ENCODE assay signal across 10 cellular contexts in genomic region chr11:43738600-43739409, GRCh38. TPM values are rescaled to one million over a fixed set of nuclear protein-coding genes. Genes with fewer than 3 reads are reported as not detected.
DNase-seq lines count a peak whose midpoint lies in the region; ATAC-seq and TF ChIP-seq lines count a peak whose summit lies in the region.
"Had no signal": no experiment of that assay in that cellular context is flagged by ENCODE, and none has a peak within 500 bp of the region (broad histone marks: within the 10 kb centered on the region; RNA-seq: fewer than 3 reads in every experiment).

No MANE protein-coding gene starts in this region.

- H3K4ac ChIP-seq in mesendoderm (ENCODE audit: low read depth, low read length), result no peak overlapping the region

- TF ChIP-seq POLR2A in body of pancreas (IDR thresholded peaks at IDR 0.05), result no peak

- H3K27ac ChIP-seq in body of pancreas, result peak overlapping the region in 2 of 4 donors; percentile 7 to 20
- H3K27ac ChIP-seq in mesendoderm (ENCODE audit: low read depth, low read length), result no peak overlapping the region

- H3K4me3 Mint-ChIP-seq in Calu3 (ENCODE audit: low read depth, unreplicated experiment), result peak overlapping the region; percentile 49
- H3K4me3 Mint-ChIP-seq in T-helper 17 cell, result no peak overlapping the region
- H3K4me3 Mint-ChIP-seq: activated T-cell treated with anti-CD3 and anti-CD28 coated beads, Interleukin-2, amount 50 U/mL, for 24 hours; memory B cell had no signal

- H3K36me3 Mint-ChIP-seq in Calu3 (ENCODE audit: insufficient read depth, unreplicated experiment) (peaks cover 13% of the 10 kb centered on the region), T-helper 17 cell (ENCODE audit: low read depth) (peaks cover 2% of the 10 kb centered on the region)

- H3K27me3 ChIP-seq in body of pancreas, result no peaks in the 10 kb centered on the region
- H3K27me3 ChIP-seq in mesendoderm (ENCODE audit: insufficient read depth, low read length, poor library complexity), result no peaks in the 10 kb centered on the region

- H3K79me2 ChIP-seq in mesendoderm (ENCODE audit: control insufficient read depth, insufficient read depth, low read length), result peaks cover 44% of the 10 kb centered on the region

- H3K9ac ChIP-seq in mesendoderm (ENCODE audit: low read length), result no peak overlapping the region

- no peak overlapping the region for H4K8ac ChIP-seq in mesendoderm (ENCODE audit: low read depth, low read length)

- peak; percentile 49 for DNase-seq in Calu3
- DNase-seq in M059J (ENCODE audit: low read depth), result peak; percentile 90
- peak in 3 of 4 donors; percentile 14 to 34 (median 33) for DNase-seq in body of pancreas
- peak; percentile 83 for DNase-seq in mesendoderm
- DNase-seq in T-helper 17 cell, result no peak
- no peak for DNase-seq in sciatic nerve (ENCODE audit: low spot score)
- no peak for DNase-seq in T-helper 1 cell
- DNase-seq: activated T-cell treated with anti-CD3 and anti-CD28 coated beads, Interleukin-2, amount 50 U/mL, for 24 hours had no signal

- no peak overlapping the region for H2BK5ac ChIP-seq in mesendoderm (ENCODE audit: low read length)

- WGBS in body of pancreas, 2 donors, result 15 to 19% methylated on average over 6 of the region's 6 CpGs
- WGBS in mesendoderm (ENCODE audit: extremely low coverage, insufficient coverage, low lambda C conversion rate), result no CpG with 5 or more reads among the region's 6 CpGs

- H3K23ac ChIP-seq in mesendoderm (ENCODE audit: low read length), result no peak overlapping the region

- TF ChIP-seq CTCF in Calu3 (IDR thresholded peaks at IDR 0.05; ENCODE audit: unreplicated experiment), result no peak
- TF ChIP-seq CTCF in body of pancreas (IDR thresholded peaks at IDR 0.05), result no peak

- no peak overlapping the region for H3K4me3 ChIP-seq in body of pancreas
- no peak overlapping the region for H3K4me3 ChIP-seq in mesendoderm (ENCODE audit: low read length)

- no peaks in the 10 kb centered on the region for H3K9me3 Mint-ChIP-seq in Calu3 (ENCODE audit: low read depth, unreplicated experiment)

- H3K79me1 ChIP-seq in mesendoderm (ENCODE audit: low read length), result peaks cover 20% of the 10 kb centered on the region

- H3K36me3 ChIP-seq in body of pancreas (replicated peaks in 1 of 2; ENCODE audit: insufficient read depth in 1 of 2, low read depth in 2 of 2) (no peaks in the 10 kb centered on the region), mesendoderm (ENCODE audit: control insufficient read depth, insufficient read depth, low read length) (peaks cover 4% of the 10 kb centered on the region)

- H3K4me1 ChIP-seq in body of pancreas (peaks cover 41% of the 10 kb centered on the region), mesendoderm (ENCODE audit: control insufficient read depth, low read depth, low read length) (peaks cover 10% of the 10 kb centered on the region)

- H3K18ac ChIP-seq in mesendoderm (ENCODE audit: low read length), result no peak overlapping the region

- H3K27me3 Mint-ChIP-seq in Calu3 (ENCODE audit: unreplicated experiment) (no peaks in the 10 kb centered on the region), T-helper 17 cell (no peaks in the 10 kb centered on the region)
- H3K27me3 Mint-ChIP-seq: activated T-cell treated with anti-CD3 and anti-CD28 coated beads, Interleukin-2, amount 50 U/mL, for 24 hours; memory B cell had no signal

- intact Hi-C loops in Calu3 (cut with micrococcal nuclease; ENCODE audit: unreplicated experiment) (loop anchor here (5.0 kb wide), 1 partner anchor 97 kb away; no protein-coding TSS in a partner anchor), body of pancreas (cut with DNase I) (no loop called here), sciatic nerve (cut with DNase I) (no loop called here)

- H2BK120ac ChIP-seq in mesendoderm (ENCODE audit: low read depth, low read length), result no peak overlapping the region

- H3K9me3 ChIP-seq in body of pancreas (no peaks in the 10 kb centered on the region), T-helper 17 cell (ENCODE audit: control insufficient read depth, low read length, poor library complexity, severe bottlenecking) (no peaks in the 10 kb centered on the region)

- H4K5ac ChIP-seq in mesendoderm (ENCODE audit: low read length), result no peak overlapping the region

- ATAC-seq in body of pancreas (peak; percentile 89), T-helper 17 cell (no peak), GM19452 (IDR thresholded peaks at IDR 0.05; ENCODE audit: unreplicated experiment) (no peak), sciatic nerve (no peak)

- no peak overlapping the region for H2AK5ac ChIP-seq in mesendoderm (ENCODE audit: low read length)

- H3K4me1 Mint-ChIP-seq in Calu3 (ENCODE audit: low read depth, unreplicated experiment) (peaks cover 51% of the 10 kb centered on the region), T-helper 17 cell (peaks cover 2% of the 10 kb centered on the region)

- BruUV-seq in Calu3 (replicated peaks; lab: Mats Ljungman, UMichigan), result no TSS peak

- H2BK15ac ChIP-seq in mesendoderm (replicated peaks; ENCODE audit: low read depth), result no peak overlapping the region

- H3K27ac Mint-ChIP-seq in Calu3 (ENCODE audit: unreplicated experiment) (peak overlapping the region; percentile 73), T-helper 17 cell (no peak overlapping the region)
- H3K27ac Mint-ChIP-seq: activated T-cell treated with anti-CD3 and anti-CD28 coated beads, Interleukin-2, amount 50 U/mL, for 24 hours; memory B cell had no signal

- H3K56ac ChIP-seq in mesendoderm (ENCODE audit: low read length), result no peak overlapping the region

- CTCF ChIA-PET in Calu3 (lab: Charles Lee), result no interaction called here

- no peak overlapping the region for H3K4me2 ChIP-seq in mesendoderm (ENCODE audit: low read length)

RNA-seq across cellular contexts. Expression of gene HSD17B12, which starts 58.3 kb away (rescaled TPM):
- total RNA-seq in Calu3 (2022), result 114 TPM in 2 replicates
- 82.3 and 110 TPM in 2 replicates for total RNA-seq in M059J (2014; rRNA removed; shearing (Covaris generic))
- 10 to 100 TPM; 39.7 to 42.8 TPM for total RNA-seq in body of pancreas
- polyA plus RNA-seq in mesendoderm (2013, experiment 1 of 2), result 112 TPM
- polyA plus RNA-seq in mesendoderm (2013, experiment 2 of 2), result 109 TPM
- total RNA-seq in T-helper 17 cell, result 10 to 100 TPM; 18.5 to 19.1 TPM
- total RNA-seq in sciatic nerve, result 102 TPM

Comparison
In these comparisons a context has a peak if more than half of its experiments do, and no peak if none do; other contexts are left out.
1. DNase-seq: peak in Calu3 (single experiment), M059J (single experiment), body of pancreas (3 of 4) and mesendoderm (single experiment); none in T-helper 17 cell (0 of 3), sciatic nerve (single experiment) and T-helper 1 cell (0 of 5).